8 cellular contexts compared by ENCODE assay signal in the genomic region with DNA sequence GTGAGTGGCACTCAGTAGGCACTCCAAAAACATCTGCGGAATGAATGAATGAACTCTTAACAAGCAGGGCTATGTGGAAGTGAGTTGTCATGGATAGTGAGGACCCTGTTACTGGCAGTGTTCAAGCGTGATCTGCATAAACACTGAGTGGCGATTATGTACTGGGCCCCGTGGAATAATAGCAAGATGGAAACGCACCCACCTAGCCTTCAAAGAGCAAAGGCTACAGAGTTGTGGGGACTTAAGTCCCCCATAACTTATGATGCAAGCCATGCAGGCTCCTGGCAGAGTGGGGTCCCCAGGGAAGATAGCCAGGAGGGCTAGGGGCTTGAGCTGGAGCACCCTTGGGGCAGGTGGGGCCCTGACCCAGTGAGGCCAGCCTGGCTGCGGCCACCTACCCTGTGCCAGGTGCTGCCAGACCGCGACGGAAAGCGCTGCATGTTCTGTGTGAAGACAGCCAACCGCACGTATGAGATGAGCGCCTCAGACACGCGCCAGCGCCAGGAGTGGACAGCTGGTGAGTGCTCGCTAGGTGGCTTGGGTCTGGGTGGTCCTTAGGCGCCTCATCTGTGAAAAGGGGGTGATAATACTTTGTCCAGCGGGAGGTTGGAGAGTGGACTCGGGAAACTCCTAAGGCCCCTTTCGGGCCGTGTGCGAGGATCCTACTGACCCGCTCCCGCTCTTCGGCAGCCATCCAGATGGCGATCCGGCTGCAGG. TPM values are rescaled to one million over a fixed set of nuclear protein-coding genes. Genes with fewer than 3 reads are reported as not detected.
DNase-seq lines count a peak whose midpoint lies in the region; ATAC-seq and TF ChIP-seq lines count a peak whose summit lies in the region.

No MANE protein-coding gene starts in this region.

- WGBS in mammary epithelial cell (ENCODE audit: low coverage, missing lambda C conversion rate): 88% methylated on average over 10 of the region's 28 CpGs

- H3K9me3 ChIP-seq in mammary epithelial cell (replicated peaks; ENCODE audit: insufficient read depth, low read length) (no peaks in the 10 kb centered on the region), thoracic aorta (no peaks in the 10 kb centered on the region)

- H3K27ac ChIP-seq in mammary epithelial cell (ENCODE audit: insufficient read depth, low read depth, low read length) (no peak overlapping the region), thoracic aorta (no peak overlapping the region)

- H3K79me2 ChIP-seq in mammary epithelial cell (ENCODE audit: insufficient read depth, low read length): no peaks in the 10 kb centered on the region

- H3K27ac Mint-ChIP-seq in CD14-positive monocyte: peak overlapping the region in 2 of 7 donors; percentile 21 to 36

- H3K36me3 Mint-ChIP-seq in CD14-positive monocyte: peaks cover 80 to 94% of the 10 kb centered on the region in 2 donors

- no peak for TF ChIP-seq CTCF in mammary epithelial cell (conservative IDR thresholded peaks at IDR 0.05 in 1 of 2, IDR thresholded peaks at IDR 0.05 in 1 of 2; ENCODE audit: extremely low read depth in 1 of 2, insufficient read depth in 1 of 2, low read depth in 1 of 2, low read length in 2 of 2)
- no peak for TF ChIP-seq CTCF in thoracic aorta (IDR thresholded peaks at IDR 0.05)
- no peak for TF ChIP-seq CTCF in CD14-positive monocyte (IDR thresholded peaks at IDR 0.05)

- intact Hi-C loops in mammary epithelial cell (cut with micrococcal nuclease) (loop anchor here (2.0 kb wide), 1 partner anchor 15 kb away; no protein-coding TSS in a partner anchor), CD14-positive monocyte (cut with micrococcal nuclease) (no loop called here)

- H3K9me3 Mint-ChIP-seq in CD14-positive monocyte: peaks cover 0 to 4% (median 0%) of the 10 kb centered on the region in 7 donors

- dilution Hi-C loops in mammary epithelial cell (cut with HindIII; ENCODE audit: low sequenced_read_pairs): no loop called here

- peak overlapping the region in 2 of 3 experiments; percentile 23 to 30 for H3K4me3 ChIP-seq in mammary epithelial cell (replicated peaks in 1 of 3; ENCODE audit: insufficient read depth in 1 of 3, low read depth in 2 of 3, low read length in 3 of 3)
- peak overlapping the region; percentile 70 for H3K4me3 ChIP-seq in thoracic aorta

- peak overlapping the region; percentile 69 for H3K4me2 ChIP-seq in mammary epithelial cell (ENCODE audit: insufficient read depth, low read depth, low read length)

- no peak overlapping the region for H3K4me3 Mint-ChIP-seq in CD14-positive monocyte

- H3K27me3 ChIP-seq in mammary epithelial cell (ENCODE audit: insufficient read depth, low read length) (no peaks in the 10 kb centered on the region), thoracic aorta (replicated peaks; ENCODE audit: insufficient read depth) (no peaks in the 10 kb centered on the region)

- H3K36me3 ChIP-seq in mammary epithelial cell (ENCODE audit: insufficient read depth, low read length) (peaks cover 14% of the 10 kb centered on the region), thoracic aorta (no peaks in the 10 kb centered on the region)

- H3K4me1 Mint-ChIP-seq in CD14-positive monocyte: peaks cover 15% of the 10 kb centered on the region

- no peaks in the 10 kb centered on the region for H4K20me1 ChIP-seq in mammary epithelial cell (ENCODE audit: insufficient read depth, low read length)

- CTCF ChIA-PET in mammary epithelial cell (lab: Charles Lee; ENCODE audit: low non-redundant PET): no interaction called here

- BruUV-seq in mammary epithelial cell (replicated peaks; lab: Mats Ljungman, UMichigan): no TSS peak

- peak; percentile 41 for ATAC-seq in left lobe of liver
- no peak for ATAC-seq in thoracic aorta (ENCODE audit: insufficient number of reproducible peaks, low FRiP score, low read depth)

- DNase-seq in NCI-H524 (lab: John Stamatoyannopoulos, UW) (peak; percentile 45 to 62), NCI-H524 treated with DMSO at 0.1 percent for 48 hours (lab: John Stamatoyannopoulos, UW) (no peak), mammary epithelial cell (no peak), left lobe of liver (ENCODE audit: low spot score) (no peak), thoracic aorta (ENCODE audit: low spot score) (no peak), CD14-positive monocyte (ENCODE audit: low spot score) (no peak), NCI-H1092 (lab: John Stamatoyannopoulos, UW) (no peak)
- DNase-seq in stimulated activated CD4-positive, alpha-beta T cell treated with anti-CD3 and anti-CD28 coated beads, Interleukin-1b, Interleukin-23, amount 100 ng/mL, for 48 hours: no peak

- in situ Hi-C loops in mammary epithelial cell (cut with MboI; ENCODE audit: low sequenced_read_pairs in 2 of 2): no loop called here

- H3K4me1 ChIP-seq in mammary epithelial cell (ENCODE audit: insufficient read depth, low read length) (peaks cover 7% of the 10 kb centered on the region), thoracic aorta (ENCODE audit: control insufficient read depth in 1 of 2, low read depth in 2 of 2) (peaks cover 0 to 9% of the 10 kb centered on the region in 2 donors)

- H3K9ac ChIP-seq in mammary epithelial cell (ENCODE audit: insufficient read depth, low read length): no peak overlapping the region

- peaks cover 0 to 4% (median 0%) of the 10 kb centered on the region in 3 donors for H3K27me3 Mint-ChIP-seq in CD14-positive monocyte (ENCODE audit: low read depth in 3 of 3)

- H2AFZ ChIP-seq in mammary epithelial cell (ENCODE audit: low read depth, low read length): peak overlapping the region; percentile 28

RNA-seq across cellular contexts. Expression of a gene that starts 20.0 kb away (rescaled TPM):
- total RNA-seq in mammary epithelial cell (10 to 100 TPM; 12.8 to 32.9 TPM), left lobe of liver (1.5 TPM), thoracic aorta (1 to 10 TPM; 7.6 to 9.1 TPM)
- polyA plus RNA-seq in mammary epithelial cell (19.3 TPM), CD14-positive monocyte (10 to 100 TPM; 41.2 to 59.3 TPM)
- polyA minus RNA-seq in mammary epithelial cell: 4.4 TPM

RNA-seq across cellular contexts. Expression of a gene that starts 24.7 kb away (rescaled TPM):
- total RNA-seq in mammary epithelial cell (10 to 100 TPM in 1 of 2 donors, 1 to 10 TPM in 1; 6.8 to 47.1 TPM), left lobe of liver (10.8 TPM), thoracic aorta (10 to 100 TPM; 15.8 to 38.4 TPM)
- polyA plus RNA-seq in mammary epithelial cell (21.6 TPM), CD14-positive monocyte (1 to 10 TPM; 1.2 to 2.4 TPM)
- polyA minus RNA-seq in mammary epithelial cell: 33.6 TPM

RNA-seq across cellular contexts. Expression of a gene that starts 58.1 kb away (rescaled TPM):
- total RNA-seq in mammary epithelial cell (10 to 100 TPM; 18.8 to 21.9 TPM), left lobe of liver (20.1 TPM), thoracic aorta (10 to 100 TPM; 46.8 to 47.0 TPM)
- polyA plus RNA-seq in mammary epithelial cell (13.2 TPM), CD14-positive monocyte (1 to 10 TPM; 6.8 to 9.6 TPM)
- polyA minus RNA-seq in mammary epithelial cell: 44.4 TPM

Comparison
In these comparisons a context has a peak if more than half of its experiments do, and no peak if none do; other contexts are left out.
1. DNase-seq: peak in NCI-H524 (2 of 2); none in NCI-H524 treated with DMSO at 0.1 percent for 48 hours (single experiment), mammary epithelial cell (single experiment), left lobe of liver (single experiment), thoracic aorta (single experiment), CD14-positive monocyte (single experiment), stimulated activated CD4-positive, alpha-beta T cell treated with anti-CD3 and anti-CD28 coated beads, Interleukin-1b, Interleukin-23, amount 100 ng/mL, for 48 hours (single experiment) and NCI-H1092 (single experiment).